Comparison of ENCODE assay signal across 38 cellular contexts in the genomic region with DNA sequence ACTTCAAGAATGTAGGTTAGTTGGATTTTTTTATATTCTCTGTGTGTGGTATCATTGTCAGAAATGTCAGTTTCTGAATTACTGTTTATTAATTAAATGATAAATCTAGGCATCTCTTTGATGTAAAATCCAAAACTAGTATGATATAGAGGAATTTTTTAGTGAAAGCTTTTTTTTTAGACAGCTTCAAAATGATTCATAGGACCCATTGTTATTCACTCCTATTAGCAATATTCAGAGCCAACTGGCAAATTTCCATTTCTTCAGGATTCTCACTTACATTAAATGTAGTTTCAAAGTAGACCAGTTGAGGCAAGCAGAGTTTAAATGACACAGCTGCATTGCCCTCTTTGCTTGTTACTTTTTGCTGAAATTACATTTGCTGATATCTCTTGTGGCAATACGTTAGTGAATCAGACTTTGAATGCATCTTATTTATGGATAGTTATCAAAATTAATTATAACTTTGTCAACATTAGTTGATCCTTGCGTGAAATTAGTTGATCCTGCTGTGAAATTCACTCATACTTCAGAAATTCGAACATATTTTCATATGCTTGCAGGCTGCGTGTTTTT. TPM values are rescaled to one million over a fixed set of nuclear protein-coding genes. Genes with fewer than 3 reads are reported as not detected.
DNase-seq lines count a peak whose midpoint lies in the region; ATAC-seq, FAIRE-seq and TF ChIP-seq lines count a peak whose summit lies in the region.
"Had no signal": no experiment of that assay in that cellular context is flagged by ENCODE, and none has a peak within 500 bp of the region (broad histone marks: within the 10 kb centered on the region; RNA-seq: fewer than 3 reads in every experiment).

No MANE protein-coding gene starts in this region.

- CTCF ChIA-PET in SK-N-SH (lab: Yijun Ruan, JAX): interaction anchor here (1.3 kb wide), 1 partner anchor 464 kb away, joined by 5 read pairs; no protein-coding TSS in a partner anchor
- CTCF ChIA-PET in endothelial cell of umbilical vein (lab: Charles Lee): interaction anchor here (0.5 to 1.2 kb wide), 11 partner anchors 9 to 673 kb away, joined by 3 to 5 read pairs (median 3); no protein-coding TSS in a partner anchor

- peaks cover 25% of the 10 kb centered on the region for H3K4me1 ChIP-seq in GM23338 (ENCODE audit: insufficient read depth)
- peaks cover 4 to 12% of the 10 kb centered on the region in 2 experiments; a peak in 2 of 4 replicates for H3K4me1 ChIP-seq in SK-N-SH (ENCODE audit: control insufficient read depth in 1 of 2, insufficient read depth in 2 of 2, low read depth in 1 of 2, low read length in 1 of 2)
- peaks cover 10% of the 10 kb centered on the region for H3K4me1 ChIP-seq in endothelial cell of umbilical vein (ENCODE audit: control insufficient read depth, extremely low read depth, insufficient read depth, low read length)
- H3K4me1 ChIP-seq: BE2C, HAP-1, left lung, spleen had no signal

- H3K4me2 ChIP-seq in GM23338: peak overlapping the region; percentile 44
- H3K4me2 ChIP-seq in SK-N-SH: no peak overlapping the region
- no peak overlapping the region for H3K4me2 ChIP-seq in endothelial cell of umbilical vein (ENCODE audit: insufficient read depth, low read length)

- H3K9me3 ChIP-seq in SK-N-SH (no peaks in the 10 kb centered on the region), endothelial cell of umbilical vein (replicated peaks; ENCODE audit: control insufficient read depth, insufficient read depth, low read length) (no peaks in the 10 kb centered on the region)
- H3K9me3 ChIP-seq: BE2C, HAP-1, left lung, pancreas, right atrium auricular region, spleen, testis had no signal

- ATAC-seq in GM23338 (no peak), HG02840 (IDR thresholded peaks at IDR 0.05; ENCODE audit: low FRiP score, unreplicated experiment) (no peak), GM21390 (IDR thresholded peaks at IDR 0.05; ENCODE audit: unreplicated experiment) (no peak)
- ATAC-seq: CD8-positive, alpha-beta T cell; left lung; pancreas had no signal

- H3K4me1 Mint-ChIP-seq in GM23338: peaks cover 24% of the 10 kb centered on the region
- H3K4me1 Mint-ChIP-seq: neural crest cell had no signal

- POLR2A ChIA-PET in SK-N-SH (lab: Yijun Ruan, JAX) (no interaction called here), endothelial cell of umbilical vein (lab: Charles Lee) (interaction anchor here (1.3 kb wide), 1 partner anchor 223 kb away, joined by 4 read pairs; the partner anchor contains the start of gene IFRD1)

- no peak overlapping the region for H3K4me3 Mint-ChIP-seq in GM23338
- H3K4me3 Mint-ChIP-seq: activated naive CD8-positive, alpha-beta T cell treated with anti-CD3 and anti-CD28 coated beads for 36 hours; activated T-cell treated with anti-CD3 and anti-CD28 coated beads, Interleukin-2, amount 50 U/mL, for 24 hours; CD8-positive, alpha-beta T cell; dendritic cell treated with granulocyte-macrophage colony-stimulating factor and Interleukin-4, amounts not matched to agents 40 ng/mL and 50 ng/mL, for 4 days; immature natural killer cell; neural crest cell; stimulated activated naive CD8-positive, alpha-beta T cell treated with anti-CD3 and anti-CD28 coated beads, Interleukin-15, Interleukin-2, amounts not matched to agents 100 ng/mL and 50 ng/mL, for 24 hours had no signal

- H3K27me3 ChIP-seq in GM23338 (ENCODE audit: insufficient read depth): no peaks in the 10 kb centered on the region
- H3K27me3 ChIP-seq in SK-N-SH (ENCODE audit: insufficient read depth): no peaks in the 10 kb centered on the region
- H3K27me3 ChIP-seq in endothelial cell of umbilical vein (ENCODE audit: control insufficient read depth in 2 of 2, insufficient read depth in 2 of 2, low read length in 2 of 2): no peaks in the 10 kb centered on the region
- H3K27me3 ChIP-seq: BE2C, left lung, pancreas, right atrium auricular region, spleen, testis had no signal

- TF ChIP-seq EP300 in SK-N-SH (IDR thresholded peaks at IDR 0.05; ENCODE audit: borderline replicate concordance in 1 of 2, low read depth in 1 of 2, low read length in 1 of 2): no peak

- peak; percentile 72 for FAIRE-seq in endothelial cell of umbilical vein (lab: Jason Lieb, UNC)
- FAIRE-seq: GM12892, pancreas, urothelium cell line had no signal

- TF ChIP-seq POLR2A in endothelial cell of umbilical vein (IDR thresholded peaks at IDR 0.05; ENCODE audit: low read depth, low read length): no peak

- H4K20me1 ChIP-seq in GM23338 (replicated peaks; ENCODE audit: insufficient read depth) (0 out of 2 replicates have a peak, but pooled peaks cover 5% of the 10 kb centered on the region), SK-N-SH (ENCODE audit: insufficient read depth) (0 out of 2 replicates have a peak, but pooled peaks cover 5% of the 10 kb centered on the region), endothelial cell of umbilical vein (replicated peaks; ENCODE audit: control insufficient read depth, extremely low read depth, insufficient read depth, low read length) (peaks cover 3% of the 10 kb centered on the region)

- H3K27me3 Mint-ChIP-seq in GM23338 (ENCODE audit: insufficient read depth, low read depth, poor library complexity): peaks cover 2% of the 10 kb centered on the region
- H3K27me3 Mint-ChIP-seq: activated naive CD8-positive, alpha-beta T cell treated with anti-CD3 and anti-CD28 coated beads for 36 hours; activated T-cell treated with anti-CD3 and anti-CD28 coated beads, Interleukin-2, amount 50 U/mL, for 24 hours; dendritic cell treated with granulocyte-macrophage colony-stimulating factor and Interleukin-4, amounts not matched to agents 40 ng/mL and 50 ng/mL, for 4 days; stimulated activated naive CD8-positive, alpha-beta T cell treated with anti-CD3 and anti-CD28 coated beads, Interleukin-15, Interleukin-2, amounts not matched to agents 100 ng/mL and 50 ng/mL, for 24 hours had no signal

- H3K36me3 Mint-ChIP-seq in GM23338 (ENCODE audit: low read depth): peaks cover 3% of the 10 kb centered on the region; the same call in 1 of the 3 replicates

- no peak for TF ChIP-seq RAD21 in SK-N-SH (IDR thresholded peaks at IDR 0.05; ENCODE audit: low read length)

- 97% methylated on average over 4 of the region's 4 CpGs for WGBS in SK-N-SH (ENCODE audit: low lambda C conversion rate)

- H3K9me1 ChIP-seq in endothelial cell of umbilical vein (replicated peaks; ENCODE audit: control insufficient read depth, extremely low read depth, insufficient read depth, low read length): no peaks in the 10 kb centered on the region

- H3K9ac ChIP-seq in SK-N-SH: no peak overlapping the region
- no peak overlapping the region for H3K9ac ChIP-seq in endothelial cell of umbilical vein (replicated peaks; ENCODE audit: extremely low read depth, insufficient read depth, low read length)

- peaks cover 91% of the 10 kb centered on the region for H3K79me2 ChIP-seq in GM23338 (replicated peaks; ENCODE audit: insufficient read depth)
- peaks cover 35% of the 10 kb centered on the region for H3K79me2 ChIP-seq in SK-N-SH (ENCODE audit: insufficient read depth)
- H3K79me2 ChIP-seq in endothelial cell of umbilical vein (ENCODE audit: control insufficient read depth, insufficient read depth, low read length): peaks cover 3% of the 10 kb centered on the region

- H3K9me3 Mint-ChIP-seq in GM23338: no peaks in the 10 kb centered on the region; the same call in 2 of the 3 replicates
- H3K9me3 Mint-ChIP-seq: activated naive CD8-positive, alpha-beta T cell treated with anti-CD3 and anti-CD28 coated beads for 36 hours; activated T-cell treated with anti-CD3 and anti-CD28 coated beads, Interleukin-2, amount 50 U/mL, for 24 hours; CD8-positive, alpha-beta T cell; dendritic cell treated with granulocyte-macrophage colony-stimulating factor and Interleukin-4, amounts not matched to agents 40 ng/mL and 50 ng/mL, for 4 days; immature natural killer cell; neural crest cell; stimulated activated naive CD8-positive, alpha-beta T cell treated with anti-CD3 and anti-CD28 coated beads, Interleukin-15, Interleukin-2, amounts not matched to agents 100 ng/mL and 50 ng/mL, for 24 hours had no signal

- TF ChIP-seq CTCF in GM23338 (conservative IDR thresholded peaks at IDR 0.05; ENCODE audit: low read depth in 2 of 2) (no peak), SK-N-SH (IDR thresholded peaks at IDR 0.05) (no peak; the same call in 1 of the 2 replicates), endothelial cell of umbilical vein (IDR thresholded peaks at IDR 0.05; ENCODE audit: extremely low read depth in 1 of 2, insufficient read depth in 1 of 2, low read depth in 1 of 2, low read length in 2 of 2) (no peak)

- DNase-seq in GM23338 (ENCODE audit: low spot score) (no peak), SK-N-SH (no peak), endothelial cell of umbilical vein (ENCODE audit: low read depth, low spot score) (peak; percentile 86), pulmonary artery endothelial cell (ENCODE audit: low read depth, low spot score) (peak; percentile 55), NCI-H1694 (lab: John Stamatoyannopoulos, UW) (no peak)
- DNase-seq: ACHN; activated CD4-positive, alpha-beta T cell treated with anti-CD3 and anti-CD28 coated beads, Interleukin-2, amount 50 U/mL, for 1 hour; activated CD4-positive, CD25-positive, alpha-beta regulatory T cell; activated gamma-delta T cell; activated naive CD8-positive, alpha-beta T cell treated with anti-CD3 and anti-CD28 coated beads for 36 hours; activated T-cell treated with anti-CD3 and anti-CD28 coated beads, Interleukin-2, amount 50 U/mL, for 24 hours; aorta; BE2C; caudate nucleus; CD8-positive, alpha-beta T cell; immature natural killer cell; left lung; mesendoderm; NCI-H1436 treated with DMSO at 0.1 percent for 48 hours; NCI-H2107; NCI-H345; NCI-H748 treated with DMSO at 0.1 percent for 48 hours; pancreas; RPMI8226; spleen; stimulated activated CD4-positive, alpha-beta T cell treated with anti-CD3 and anti-CD28 coated beads, Interleukin-2, amount 100 ng/mL, for 24 hours; stimulated activated CD8-positive, alpha-beta memory T cell treated with anti-CD3 and anti-CD28 coated beads, Interleukin-4, amount 100 ng/mL, for 48 hours; testis had no signal

- H3K36me3 ChIP-seq in GM23338 (ENCODE audit: insufficient read depth) (no peaks in the 10 kb centered on the region), SK-N-SH (replicated peaks in 1 of 2; ENCODE audit: control insufficient read depth in 1 of 2, insufficient read depth in 2 of 2, low read length in 1 of 2) (no peaks in the 10 kb centered on the region), endothelial cell of umbilical vein (ENCODE audit: control insufficient read depth in 2 of 2, extremely low read depth in 1 of 2, insufficient read depth in 2 of 2, low read length in 2 of 2) (no peaks in the 10 kb centered on the region)
- H3K36me3 ChIP-seq: BE2C, HAP-1, left lung, pancreas, right atrium auricular region had no signal

- H3F3A ChIP-seq in GM23338 (replicated peaks; ENCODE audit: low read depth) (no peaks in the 10 kb centered on the region), SK-N-SH (replicated peaks; ENCODE audit: insufficient read depth) (no peaks in the 10 kb centered on the region)

- H2AFZ ChIP-seq in GM23338 (no peak overlapping the region), SK-N-SH (ENCODE audit: low read depth) (no peak overlapping the region), endothelial cell of umbilical vein (ENCODE audit: low read depth, low read length) (no peak overlapping the region)

- H3K27ac ChIP-seq in GM23338 (ENCODE audit: low read depth): no peak overlapping the region
- H3K27ac ChIP-seq in SK-N-SH (ENCODE audit: low read depth in 2 of 2, low read length in 1 of 2): no peak overlapping the region
- no peak overlapping the region for H3K27ac ChIP-seq in endothelial cell of umbilical vein (ENCODE audit: insufficient read depth, low read depth, low read length)
- H3K27ac ChIP-seq: HL-60, left lung, pancreas, right atrium auricular region, spleen, testis had no signal

- intact Hi-C loops in endothelial cell of umbilical vein (cut with micrococcal nuclease): no loop called here

- BruUV-seq in endothelial cell of umbilical vein (replicated peaks; lab: Mats Ljungman, UMichigan): no TSS peak

- dilution Hi-C loops in endothelial cell of umbilical vein (cut with MboI; ENCODE audit: extremely low pct_ligation_motif_present, low sequenced_read_pairs): no loop called here

- no peak overlapping the region for H3K27ac Mint-ChIP-seq in GM23338
- H3K27ac Mint-ChIP-seq: activated naive CD8-positive, alpha-beta T cell treated with anti-CD3 and anti-CD28 coated beads for 36 hours; activated T-cell treated with anti-CD3 and anti-CD28 coated beads, Interleukin-2, amount 50 U/mL, for 24 hours; CD8-positive, alpha-beta T cell; dendritic cell treated with granulocyte-macrophage colony-stimulating factor and Interleukin-4, amounts not matched to agents 40 ng/mL and 50 ng/mL, for 4 days; immature natural killer cell; stimulated activated naive CD8-positive, alpha-beta T cell treated with anti-CD3 and anti-CD28 coated beads, Interleukin-15, Interleukin-2, amounts not matched to agents 100 ng/mL and 50 ng/mL, for 24 hours had no signal

- 0 out of 2 replicates have a peak, but pooled peaks cover 4% of the 10 kb centered on the region for H3K9me2 ChIP-seq in GM23338 (ENCODE audit: insufficient read depth)
- no peaks in the 10 kb centered on the region for H3K9me2 ChIP-seq in SK-N-SH

- H3K4me3 ChIP-seq in GM23338 (no peak overlapping the region), SK-N-SH (ENCODE audit: low read depth in 2 of 2, low read length in 1 of 2) (no peak overlapping the region), endothelial cell of umbilical vein (replicated peaks in 1 of 3; ENCODE audit: insufficient read depth in 1 of 3, low read depth in 1 of 3, low read length in 3 of 3) (no peak overlapping the region)
- H3K4me3 ChIP-seq: HAP-1, left lung, pancreas, right atrium auricular region, spleen, testis had no signal

RNA-seq across cellular contexts. Expression of gene ZNF277, which starts 20.3 kb away (rescaled TPM):
- 22.5 and 25.4 TPM in 2 replicates for total RNA-seq in GM23338 (2014; rRNA removed; shearing (Covaris generic))
- polyA plus RNA-seq in GM23338 (2016; fragmentation: Nextera tagmentation; extraction: Ambion mirVana) (28.9 and 30.0 TPM in 2 replicates), SK-N-SH (2012; rRNA removed) (11.5 and 12.9 TPM in 2 replicates), endothelial cell of umbilical vein (4.6 and 7.8 TPM in 2 replicates)
- 19.4 and 23.0 TPM in 2 replicates for polyA plus RNA-seq in SK-N-SH (2012; cell fraction: cytosol; rRNA removed)
- 3.1 and 7.6 TPM in 2 replicates for polyA plus RNA-seq in SK-N-SH (2012; cell fraction: nucleus; rRNA removed)
- total RNA-seq in endothelial cell of umbilical vein (19.0 and 22.6 TPM in 2 replicates), pulmonary artery endothelial cell (32.3 and 45.1 TPM in 2 replicates)
- polyA plus RNA-seq in endothelial cell of umbilical vein (2011; cell fraction: cytosol; rRNA removed): 11.9 and 13.0 TPM in 2 replicates
- 6.8 and 7.8 TPM in 2 replicates for polyA plus RNA-seq in endothelial cell of umbilical vein (2011; cell fraction: nucleus; rRNA removed)
- polyA plus RNA-seq in endothelial cell of umbilical vein (2012): 19.8 and 22.3 TPM in 2 replicates
- polyA minus RNA-seq in endothelial cell of umbilical vein: 8.4 and 11.6 TPM in 2 replicates
- polyA minus RNA-seq in endothelial cell of umbilical vein (2011; cell fraction: cytosol; rRNA and poly(A)+ RNA removed): 10.2 TPM
- 15.1 and 21.9 TPM in 2 replicates for polyA minus RNA-seq in endothelial cell of umbilical vein (2011; cell fraction: nucleus; rRNA and poly(A)+ RNA removed)

RNA-seq across cellular contexts. Expression of gene DOCK4, which starts 20.6 kb away (rescaled TPM):
- total RNA-seq in GM23338 (2014; rRNA removed; shearing (Covaris generic)): 33.8 and 38.8 TPM in 2 replicates
- polyA plus RNA-seq in GM23338 (2016; fragmentation: Nextera tagmentation; extraction: Ambion mirVana) (6.3 and 6.8 TPM in 2 replicates), SK-N-SH (2012; rRNA removed) (8.5 and 8.9 TPM in 2 replicates), endothelial cell of umbilical vein (37.5 and 47.4 TPM in 2 replicates)
- 9.0 and 9.5 TPM in 2 replicates for polyA plus RNA-seq in SK-N-SH (2012; cell fraction: cytosol; rRNA removed)
- polyA plus RNA-seq in SK-N-SH (2012; cell fraction: nucleus; rRNA removed): 12.5 and 19.7 TPM in 2 replicates
- total RNA-seq in endothelial cell of umbilical vein (164 TPM in 2 replicates), pulmonary artery endothelial cell (178 and 198 TPM in 2 replicates)
- polyA plus RNA-seq in endothelial cell of umbilical vein (2011; cell fraction: cytosol; rRNA removed): 37.7 and 38.6 TPM in 2 replicates
- polyA plus RNA-seq in endothelial cell of umbilical vein (2011; cell fraction: nucleus; rRNA removed): 168 and 178 TPM in 2 replicates
- 69.2 and 79.1 TPM in 2 replicates for polyA plus RNA-seq in endothelial cell of umbilical vein (2012)
- 246 and 289 TPM in 2 replicates for polyA minus RNA-seq in endothelial cell of umbilical vein
- polyA minus RNA-seq in endothelial cell of umbilical vein (2011; cell fraction: cytosol; rRNA and poly(A)+ RNA removed): 1.7 TPM
- 603 and 865 TPM in 2 replicates for polyA minus RNA-seq in endothelial cell of umbilical vein (2011; cell fraction: nucleus; rRNA and poly(A)+ RNA removed)

Comparison
In these comparisons a context has a peak if more than half of its experiments do, and no peak if none do; other contexts are left out.
1. DNase-seq: peak in endothelial cell of umbilical vein (single experiment) and pulmonary artery endothelial cell (single experiment); none in GM23338 (single experiment), SK-N-SH (single experiment) and NCI-H1694 (single experiment).